ENCODE assay signal across 9 cellular contexts in the genomic region with DNA sequence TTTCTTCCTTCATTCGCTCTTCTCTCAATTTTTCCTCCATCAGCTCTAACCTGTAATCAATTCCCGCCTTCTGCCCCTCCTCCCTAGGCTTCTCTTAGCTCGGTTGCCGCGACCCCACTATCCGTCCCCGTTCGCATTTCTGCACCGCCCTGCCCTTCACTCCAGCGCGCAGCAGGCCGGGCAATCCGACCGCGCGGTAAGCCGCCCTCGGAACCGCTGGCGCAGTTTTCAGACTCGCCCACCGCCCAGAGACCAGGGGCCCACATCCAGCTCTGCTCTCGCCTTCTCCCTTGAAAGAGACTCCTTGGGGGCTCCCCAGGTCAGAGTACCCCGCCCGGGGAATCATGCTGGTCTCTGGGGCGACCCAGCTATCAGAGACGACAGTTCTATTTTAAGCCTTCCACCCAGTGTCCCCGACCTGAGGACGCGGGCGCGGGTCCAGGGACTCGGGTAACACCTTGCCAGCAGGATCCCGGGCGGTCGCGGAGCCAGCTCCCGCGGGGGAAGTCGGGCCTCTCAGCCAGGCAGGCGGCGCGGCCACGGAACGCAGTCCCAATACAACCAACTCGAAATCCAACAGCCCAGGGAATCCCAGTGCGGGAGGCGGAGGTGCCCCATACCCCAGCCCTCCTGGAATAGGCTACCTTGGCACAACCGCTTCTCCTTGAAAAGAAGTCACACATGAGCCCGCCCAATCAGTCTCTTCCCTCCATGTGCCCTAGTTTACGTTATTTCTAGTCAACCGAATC. TPM values are rescaled to one million over a fixed set of nuclear protein-coding genes. Genes with fewer than 3 reads are reported as not detected.
DNase-seq lines count a peak whose midpoint lies in the region; ATAC-seq and TF ChIP-seq lines count a peak whose summit lies in the region.
"Had no signal": no experiment of that assay in that cellular context is flagged by ENCODE, and none has a peak within 500 bp of the region (broad histone marks: within the 10 kb centered on the region; RNA-seq: fewer than 3 reads in every experiment).

No MANE protein-coding gene starts in this region.

- intact Hi-C loops in heart right ventricle (cut with DNase I) = no loop called here

- H3K27ac ChIP-seq in heart right ventricle = peak overlapping the region in 5 of 10 donors; percentile 17 to 87 (median 48)

- no peak overlapping the region for H3K27ac Mint-ChIP-seq in activated T-cell treated with anti-CD3 and anti-CD28 coated beads, Interleukin-2, amount 50 U/mL, for 72 hours
- no peak overlapping the region for H3K27ac Mint-ChIP-seq in progenitor cell of endocrine pancreas

- 0 to 1% methylated on average over 52 of the region's 52 CpGs for WGBS in heart right ventricle, 2 donors

- no peaks in the 10 kb centered on the region for H3K9me3 ChIP-seq in heart right ventricle

- H3K36me3 ChIP-seq in heart right ventricle = no peaks in the 10 kb centered on the region

- H3K4me3 Mint-ChIP-seq in activated T-cell treated with anti-CD3 and anti-CD28 coated beads, Interleukin-2, amount 50 U/mL, for 72 hours = peak overlapping the region; percentile 66 to 86
- H3K4me3 Mint-ChIP-seq in progenitor cell of endocrine pancreas (ENCODE audit: low read depth) = peak overlapping the region; percentile 73

- peaks cover 22% of the 10 kb centered on the region for H3K4me1 Mint-ChIP-seq in activated T-cell treated with anti-CD3 and anti-CD28 coated beads, Interleukin-2, amount 50 U/mL, for 72 hours (ENCODE audit: low read depth)
- peaks cover 7% of the 10 kb centered on the region for H3K4me1 Mint-ChIP-seq in progenitor cell of endocrine pancreas (ENCODE audit: low read depth)

- peaks cover 0 to 17% (median 4%) of the 10 kb centered on the region in 9 donors for H3K4me1 ChIP-seq in heart right ventricle

- H3K27me3 Mint-ChIP-seq in activated T-cell treated with anti-CD3 and anti-CD28 coated beads, Interleukin-2, amount 50 U/mL, for 72 hours (ENCODE audit: low read depth) = peaks cover 82% of the 10 kb centered on the region
- H3K27me3 Mint-ChIP-seq in progenitor cell of endocrine pancreas = peaks cover 80% of the 10 kb centered on the region

- H3K27me3 ChIP-seq in heart right ventricle = peaks cover 0 to 78% (median 51%) of the 10 kb centered on the region in 7 donors

- peak; percentile 35 to 49 for ATAC-seq in activated T-cell treated with anti-CD3 and anti-CD28 coated beads, Interleukin-2, amount 50 U/mL, for 72 hours (replicated peaks in 1 of 2)
- ATAC-seq in heart right ventricle (peak; percentile 83 to 96 (median 92)), HG02610 (IDR thresholded peaks at IDR 0.05; ENCODE audit: unreplicated experiment) (no peak), HG02981 (IDR thresholded peaks at IDR 0.05; ENCODE audit: unreplicated experiment) (no peak)

- TF ChIP-seq CTCF in heart right ventricle (IDR thresholded peaks at IDR 0.05) (no peak), progenitor cell of endocrine pancreas (IDR thresholded peaks at IDR 0.05; ENCODE audit: unreplicated experiment) (no peak)

- no peaks in the 10 kb centered on the region for H3K9me3 Mint-ChIP-seq in activated T-cell treated with anti-CD3 and anti-CD28 coated beads, Interleukin-2, amount 50 U/mL, for 72 hours
- H3K9me3 Mint-ChIP-seq in progenitor cell of endocrine pancreas (ENCODE audit: low read depth) = no peaks in the 10 kb centered on the region

- peak; percentile 37 for DNase-seq in D341Med (ENCODE audit: low spot score)
- DNase-seq in activated T-cell treated with anti-CD3 and anti-CD28 coated beads, Interleukin-2, amount 50 U/mL, for 72 hours = peak in 1 of 2 donors; percentile 6
- peak; percentile 25 to 79 for DNase-seq in heart right ventricle
- DNase-seq in progenitor cell of endocrine pancreas (ENCODE audit: low spot score, unreplicated experiment) = peak; percentile 22
- DNase-seq in DMS79 (lab: John Stamatoyannopoulos, UW) = no peak
- no peak for DNase-seq in GM19238 (ENCODE audit: insufficient read length, low spot score)
- DNase-seq: MM.1S had no signal

- peaks cover 0 to 2% of the 10 kb centered on the region in 2 donors for H3K36me3 Mint-ChIP-seq in activated T-cell treated with anti-CD3 and anti-CD28 coated beads, Interleukin-2, amount 50 U/mL, for 72 hours (ENCODE audit: insufficient read depth in 2 of 2)
- H3K36me3 Mint-ChIP-seq in progenitor cell of endocrine pancreas (ENCODE audit: insufficient read depth) = no peaks in the 10 kb centered on the region

- peak overlapping the region; percentile 18 to 59 (median 50) for H3K4me3 ChIP-seq in heart right ventricle

RNA-seq across cellular contexts. Expression of a gene that starts 5.7 kb away (rescaled TPM):
- under 1 TPM in 1 of 2 donors, not detected in 1; 0.26 TPM for total RNA-seq in activated T-cell treated with anti-CD3 and anti-CD28 coated beads, Interleukin-2, amount 50 U/mL, for 72 hours
- total RNA-seq in heart right ventricle (1 to 10 TPM in 3 of 10 donors, under 1 TPM in 5, not detected in 2; 0.11 to 2.3 (median 0.67) TPM), progenitor cell of endocrine pancreas (8.4 and 9.4 TPM in 2 replicates)
- 1 to 10 TPM in 1 of 2 donors, under 1 TPM in 1; 0.06 to 1.3 TPM for polyA plus RNA-seq in heart right ventricle

Comparison
In these comparisons a context has a peak if more than half of its experiments do, and no peak if none do; other contexts are left out.
1. DNase-seq: peak in D341Med (single experiment), heart right ventricle (2 of 2) and progenitor cell of endocrine pancreas (single experiment); none in DMS79 (single experiment) and GM19238 (single experiment).
2. ATAC-seq: peak in activated T-cell treated with anti-CD3 and anti-CD28 coated beads, Interleukin-2, amount 50 U/mL, for 72 hours (2 of 2) and heart right ventricle (8 of 8); none in HG02610 (single experiment) and HG02981 (single experiment).